ENCODE assay signal across 1 cellular context in the genomic region with DNA sequence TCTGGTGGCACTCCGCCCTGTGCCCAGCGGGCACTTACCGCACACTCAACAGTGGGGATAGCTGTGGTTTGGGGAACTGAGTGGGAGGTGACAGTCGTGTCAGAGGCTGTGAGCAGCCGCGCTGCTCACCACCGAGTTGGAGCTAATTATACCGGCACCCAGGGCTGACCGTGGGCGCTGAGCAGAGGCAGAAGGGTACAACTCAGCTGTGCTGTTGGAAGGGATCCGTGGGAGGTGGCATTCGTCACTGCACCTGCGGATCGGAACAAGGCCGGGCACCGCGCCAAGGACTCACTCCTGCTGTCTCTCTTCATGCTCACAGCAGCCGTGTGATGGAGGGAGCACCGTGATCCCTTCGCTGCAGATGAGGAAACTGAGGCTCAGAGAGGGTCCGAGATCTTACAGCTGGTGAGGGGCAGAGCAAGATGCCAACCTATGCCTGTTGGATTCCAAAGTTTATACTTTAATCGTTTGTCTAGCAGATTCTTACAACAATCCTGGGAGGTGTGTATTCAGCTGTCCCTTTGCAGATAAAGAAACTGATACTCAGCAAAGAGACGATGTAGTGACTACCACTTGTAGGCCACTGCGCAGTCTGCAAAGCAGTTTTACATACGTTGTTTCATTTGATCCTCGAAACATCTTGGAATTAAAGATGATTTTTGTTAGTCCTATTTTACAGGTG.
TF ChIP-seq lines count a peak whose summit lies in the region.

No MANE protein-coding gene starts in this region.

TF ChIP-seq in IMR-90, 13 proteins besides CTCF, POLR2A, EP300 and RAD21 (continued from another document):
- TF ChIP-seq MXI1 (IDR thresholded peaks at IDR 0.05; ENCODE audit: borderline replicate concordance, low read depth, low read length) (no peak), RFX5 (IDR thresholded peaks at IDR 0.05; ENCODE audit: low read depth, low read length) (no peak), CHD1 (IDR thresholded peaks at IDR 0.05; ENCODE audit: low read depth, low read length) (no peak)
